Comparison of ENCODE assay signal across 17 cellular contexts in genomic region chr2:36463365-36463764, GRCh38.
DNase-seq lines count a peak whose midpoint lies in the region; TF ChIP-seq lines count a peak whose summit lies in the region.
"Had no signal": no experiment of that assay in that cellular context is flagged by ENCODE, and none has a peak within 500 bp of the region (broad histone marks: within the 10 kb centered on the region; RNA-seq: fewer than 3 reads in every experiment).

No MANE protein-coding gene starts in this region.

- H3K4me3 ChIP-seq in breast epithelium, result no peak overlapping the region
- H3K4me3 ChIP-seq in ascending aorta, result no peak overlapping the region
- H3K4me3 ChIP-seq: SJSA1 had no signal

- no peaks in the 10 kb centered on the region for H3K9me3 Mint-ChIP-seq in MCF 10A (ENCODE audit: unreplicated experiment)

- H3K36me3 Mint-ChIP-seq in MCF 10A (ENCODE audit: insufficient read depth, unreplicated experiment), result peaks cover 57% of the 10 kb centered on the region

- DNase-seq in MCF 10A (ENCODE audit: unreplicated experiment) (no peak), breast epithelium (ENCODE audit: low spot score in 2 of 2) (no peak), ascending aorta (ENCODE audit: low spot score in 2 of 2) (no peak), iris pigment epithelial cell (ENCODE audit: low read depth) (peak; percentile 58), glomerular visceral epithelial cell (ENCODE audit: extremely low spot score) (no peak), HK-2 (ENCODE audit: unreplicated experiment) (no peak), COLO829 (ENCODE audit: low spot score) (no peak), HCEC 1CT (no peak)
- DNase-seq: 8988T, MV-4-11, NCI-H1436, NCI-H2029 treated with DMSO at 0.1 percent for 48 hours, NCI-H526, OCI-M1, SW 1271 had no signal

- POLR2A ChIA-PET in MCF 10A (lab: Yijun Ruan, JAX), result no interaction called here

- intact Hi-C loops in MCF 10A (cut with micrococcal nuclease) (no loop called here), breast epithelium (cut with DNase I; ENCODE audit: low total_unique reads) (no loop called here), ascending aorta (cut with DNase I) (no loop called here)

- TF ChIP-seq CTCF in MCF 10A (IDR thresholded peaks at IDR 0.05; ENCODE audit: unreplicated experiment) (no peak), breast epithelium (IDR thresholded peaks at IDR 0.05) (no peak), ascending aorta (IDR thresholded peaks at IDR 0.05) (no peak)

- H3K36me3 ChIP-seq in breast epithelium, result peaks cover 9% of the 10 kb centered on the region
- peaks cover 23 to 53% of the 10 kb centered on the region in 2 donors for H3K36me3 ChIP-seq in ascending aorta

- H3K4me1 Mint-ChIP-seq in MCF 10A (ENCODE audit: insufficient read depth, unreplicated experiment), result peaks cover 6% of the 10 kb centered on the region

- H3K27me3 Mint-ChIP-seq in MCF 10A (ENCODE audit: insufficient read depth, unreplicated experiment), result no peaks in the 10 kb centered on the region

- no peak overlapping the region for H3K4me3 Mint-ChIP-seq in MCF 10A (ENCODE audit: unreplicated experiment)

- H3K27ac ChIP-seq in breast epithelium (peak overlapping the region in 1 of 2 donors; percentile 31), ascending aorta (peak overlapping the region; percentile 44 to 78)
- H3K27ac ChIP-seq: RWPE1 had no signal

- H3K9me3 ChIP-seq in breast epithelium, result no peaks in the 10 kb centered on the region
- H3K9me3 ChIP-seq in ascending aorta, result no peaks in the 10 kb centered on the region
- H3K9me3 ChIP-seq: SJSA1 had no signal

- H3K27me3 ChIP-seq in breast epithelium (no peaks in the 10 kb centered on the region), ascending aorta (no peaks in the 10 kb centered on the region)
- H3K27me3 ChIP-seq: SJSA1 had no signal

- peak overlapping the region; percentile 6 for H3K27ac Mint-ChIP-seq in MCF 10A (ENCODE audit: low read depth, unreplicated experiment)

- CTCF ChIA-PET in MCF 10A (lab: Yijun Ruan, JAX), result interaction anchor here (0.6 to 4.6 kb wide), 4 partner anchors 9 to 111 kb away, joined by 3 to 40 read pairs (median 3); no protein-coding TSS in a partner anchor

- no peak for TF ChIP-seq POLR2A in breast epithelium (IDR thresholded peaks at IDR 0.05)

- no TSS peak for BruUV-seq in MCF 10A (replicated peaks; lab: Mats Ljungman, UMichigan)

- H3K4me1 ChIP-seq in breast epithelium, result peaks cover 0 to 3% of the 10 kb centered on the region in 2 donors
- peaks cover 6 to 40% of the 10 kb centered on the region in 2 donors for H3K4me1 ChIP-seq in ascending aorta
